ENCODE assay signal across 8 cellular contexts in the genomic region with DNA sequence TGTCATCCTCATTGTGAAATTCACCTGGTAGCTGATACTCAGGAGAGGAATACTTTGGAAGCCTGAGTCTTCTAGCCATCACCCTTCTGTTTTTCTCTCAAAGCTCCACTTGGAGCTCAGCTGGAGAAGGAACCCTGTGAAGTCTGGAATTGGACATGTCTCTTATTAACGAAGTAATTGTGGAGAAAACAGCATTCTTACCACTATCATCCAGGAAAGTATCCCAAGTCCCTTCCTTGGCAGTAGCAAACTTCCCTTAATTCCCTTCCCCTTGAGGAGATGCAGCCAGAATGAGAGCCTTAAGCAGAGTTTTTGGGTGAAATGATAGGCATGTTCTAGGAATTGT. TPM values are rescaled to one million over a fixed set of nuclear protein-coding genes. Genes with fewer than 3 reads are reported as not detected.
DNase-seq lines count a peak whose midpoint lies in the region; ATAC-seq and TF ChIP-seq lines count a peak whose summit lies in the region.

No MANE protein-coding gene starts in this region.

- peaks cover 5% of the 10 kb centered on the region for H3K27me3 Mint-ChIP-seq in H9 (ENCODE audit: low read depth)
- no peaks in the 10 kb centered on the region for H3K27me3 Mint-ChIP-seq in activated CD4-positive, alpha-beta memory T cell treated with anti-CD3 and anti-CD28 coated beads for 36 hours

- ATAC-seq in left lobe of liver: no peak

- no peak overlapping the region for H3K56ac ChIP-seq in H9 (ENCODE audit: insufficient read length, low read depth, low read length)

- H3K9me2 ChIP-seq in hepatocyte (replicated peaks; ENCODE audit: insufficient read depth): no peaks in the 10 kb centered on the region

- POLR2A ChIA-PET in activated CD4-positive, alpha-beta memory T cell treated with anti-CD3 and anti-CD28 coated beads for 36 hours (lab: Charles Lee): interaction anchor here (2.3 kb wide), 1 partner anchor 31 kb away, joined by 28 read pairs; a partner anchor contains a TSS

- CTCF ChIA-PET in activated CD4-positive, alpha-beta memory T cell treated with anti-CD3 and anti-CD28 coated beads for 36 hours (lab: Charles Lee): interaction anchor here (1.1 kb wide), 1 partner anchor 30 kb away, joined by 9 read pairs; a partner anchor contains a TSS

- no peaks in the 10 kb centered on the region for H4K20me1 ChIP-seq in H9 (ENCODE audit: control insufficient read depth, insufficient read depth, insufficient read length)
- no peaks in the 10 kb centered on the region for H4K20me1 ChIP-seq in hepatocyte (ENCODE audit: insufficient read depth, poor library complexity, severe bottlenecking)

- no peak overlapping the region for H4K5ac ChIP-seq in H9 (ENCODE audit: insufficient read length, low read depth, low read length)

- H3K27me3 ChIP-seq in H9 (ENCODE audit: insufficient read depth, low read length) (peaks cover 3% of the 10 kb centered on the region; the same call in 1 of the 2 replicates), hepatocyte (no peaks in the 10 kb centered on the region)

- H3K79me2 ChIP-seq in H9 (ENCODE audit: insufficient read depth, low read length) (no peaks in the 10 kb centered on the region), hepatocyte (peaks cover 3% of the 10 kb centered on the region)

- peaks cover 0 to 4% (median 2%) of the 10 kb centered on the region in 3 experiments; a peak in 3 of 7 replicates for H3K36me3 Mint-ChIP-seq in H9 (ENCODE audit: insufficient read depth in 1 of 3, low read depth in 3 of 3)
- no peaks in the 10 kb centered on the region for H3K36me3 Mint-ChIP-seq in activated CD4-positive, alpha-beta memory T cell treated with anti-CD3 and anti-CD28 coated beads for 36 hours

- no peak overlapping the region for H3T11ph ChIP-seq in H9 (ENCODE audit: low read length)

- H3K4ac ChIP-seq in H9 (ENCODE audit: low read depth, low read length): no peak overlapping the region

- H3K36me3 ChIP-seq in hepatocyte (replicated peaks; ENCODE audit: insufficient read depth, low read depth): no peaks in the 10 kb centered on the region

- peak overlapping the region; percentile 80 for H3K9ac ChIP-seq in H9 (ENCODE audit: extremely low read depth, insufficient read length, low read length)

- TF ChIP-seq CTCF in H9 (conservative IDR thresholded peaks at IDR 0.05) (no peak), hepatocyte (IDR thresholded peaks at IDR 0.05; ENCODE audit: poor library complexity) (no peak)

- no peak overlapping the region for H4K8ac ChIP-seq in H9 (replicated peaks; ENCODE audit: insufficient read length, low read depth, low read length)

- H2AK5ac ChIP-seq in H9 (ENCODE audit: insufficient read length, low read length): no peak overlapping the region

- in situ Hi-C loops in ACHN (cut with HindIII; ENCODE audit: low pct_ligation_motif_present, low pct_unique_long_range_greater_than_20kb, low sequenced_read_pairs): no loop called here

- H2AFZ ChIP-seq in H9 (ENCODE audit: low read length) (no peak overlapping the region), hepatocyte (peak overlapping the region; percentile 68)

- intact Hi-C loops in activated CD4-positive, alpha-beta memory T cell treated with anti-CD3 and anti-CD28 coated beads for 36 hours (cut with micrococcal nuclease): loop anchor here (1.0 to 2.0 kb wide), 2 partner anchors 31 to 155 kb away; a partner anchor contains a TSS

- H2BK12ac ChIP-seq in H9 (ENCODE audit: insufficient read length, low read depth, low read length): no peak overlapping the region

- H3K27ac ChIP-seq in H9 (ENCODE audit: insufficient read length, low read depth, low read length) (peak overlapping the region; percentile 57), hepatocyte (peak overlapping the region; percentile 99), skin epidermis (peak overlapping the region; percentile 90 to 99 (median 96))

- no peak overlapping the region for H4K91ac ChIP-seq in H9 (ENCODE audit: insufficient read length, low read depth, low read length)

- H3K23ac ChIP-seq in H9 (ENCODE audit: insufficient read length, low read depth, low read length): no peak overlapping the region

- no peak overlapping the region for H2BK120ac ChIP-seq in H9 (ENCODE audit: low read depth, low read length, poor library complexity, severe bottlenecking)

- H3K4me1 ChIP-seq in H9 (ENCODE audit: insufficient read depth, low read length) (peaks cover 4% of the 10 kb centered on the region; the same call in 1 of the 2 replicates), hepatocyte (ENCODE audit: insufficient read depth) (peaks cover 11% of the 10 kb centered on the region)

- H3K18ac ChIP-seq in H9 (ENCODE audit: insufficient read length, low read depth, low read length): no peak overlapping the region

- H3K9me3 ChIP-seq in H9 (ENCODE audit: control insufficient read depth, low read depth, low read length): no peaks in the 10 kb centered on the region
- H3K9me3 ChIP-seq in hepatocyte (ENCODE audit: low read depth): no peaks in the 10 kb centered on the region

- peak overlapping the region; percentile 79 to 86 for H3K4me3 Mint-ChIP-seq in H9
- peak overlapping the region; percentile 77 for H3K4me3 Mint-ChIP-seq in activated CD4-positive, alpha-beta memory T cell treated with anti-CD3 and anti-CD28 coated beads for 36 hours

- H3K14ac ChIP-seq in H9 (ENCODE audit: insufficient read depth, low read length): no peak overlapping the region; the same call in 1 of the 2 replicates

- H3K9me3 Mint-ChIP-seq in H9: no peaks in the 10 kb centered on the region
- H3K9me3 Mint-ChIP-seq in activated CD4-positive, alpha-beta memory T cell treated with anti-CD3 and anti-CD28 coated beads for 36 hours: no peaks in the 10 kb centered on the region

- no peaks in the 10 kb centered on the region for H3K79me1 ChIP-seq in H9 (ENCODE audit: insufficient read depth, low read depth, low read length, poor library complexity, severe bottlenecking)

- H3K4me1 Mint-ChIP-seq in H9: peaks cover 23 to 30% of the 10 kb centered on the region in 2 experiments
- H3K4me1 Mint-ChIP-seq in activated CD4-positive, alpha-beta memory T cell treated with anti-CD3 and anti-CD28 coated beads for 36 hours (ENCODE audit: low read depth): peaks cover 26% of the 10 kb centered on the region

- WGBS in H9 (ENCODE audit: extremely low coverage, insufficient read length, low lambda C conversion rate): no CpG with 5 or more reads among the region's 1 CpG
- WGBS in hepatocyte (ENCODE audit: low lambda C conversion rate, missing lambda C conversion rate): 0% methylated on average over 1 of the region's 1 CpG

- H3K4me3 ChIP-seq in hepatocyte (peak overlapping the region; percentile 59), skin epidermis (peak overlapping the region; percentile 38 to 83 (median 57))

- H3K4me2 ChIP-seq in H9 (ENCODE audit: insufficient read depth, insufficient read length, low read length) (peak overlapping the region; percentile 70), hepatocyte (peak overlapping the region; percentile 77)

- no peak overlapping the region for H2BK15ac ChIP-seq in H9 (ENCODE audit: low read depth, low read length)

- peak overlapping the region; percentile 91 to 93 (median 93) for H3K27ac Mint-ChIP-seq in H9
- peak overlapping the region; percentile 81 for H3K27ac Mint-ChIP-seq in activated CD4-positive, alpha-beta memory T cell treated with anti-CD3 and anti-CD28 coated beads for 36 hours

- no peak overlapping the region for H2BK5ac ChIP-seq in H9 (ENCODE audit: insufficient read length, low read length)

- H3K23me2 ChIP-seq in H9 (ENCODE audit: insufficient read length, low read depth, low read length, poor library complexity, severe bottlenecking): peaks cover 7% of the 10 kb centered on the region

- H2BK20ac ChIP-seq in H9 (ENCODE audit: low read depth, low read length, poor library complexity, severe bottlenecking): no peak overlapping the region

- no peak for DNase-seq in H9
- no peak for DNase-seq in activated CD4-positive, alpha-beta memory T cell treated with anti-CD3 and anti-CD28 coated beads for 36 hours
- DNase-seq in hepatocyte (ENCODE audit: low spot score): no peak
- DNase-seq in left lobe of liver (ENCODE audit: low spot score): no peak
- DNase-seq in ACHN: no peak
- DNase-seq in retina: no peak
- no peak for DNase-seq in NOMO-1 treated with DMSO at 0.1 percent for 48 hours (lab: John Stamatoyannopoulos, UW; ENCODE audit: unreplicated experiment)

RNA-seq across cellular contexts. Expression of a gene that starts 30.7 kb away (rescaled TPM):
- 76.7 and 78.5 TPM in 2 replicates for total RNA-seq in H9 (2021)
- total RNA-seq in activated CD4-positive, alpha-beta memory T cell treated with anti-CD3 and anti-CD28 coated beads for 36 hours: 10 to 100 TPM; 63.7 to 64.6 TPM
- total RNA-seq in hepatocyte: 86.6 and 93.2 TPM in 2 replicates
- polyA plus RNA-seq in hepatocyte: 30.3 and 42.0 TPM in 2 replicates
- total RNA-seq in left lobe of liver: 29.8 TPM
